Comparison of ENCODE assay signal across 18 cellular contexts in genomic region chr17:8702996-8703395, GRCh38. TPM values are rescaled to one million over a fixed set of nuclear protein-coding genes. Genes with fewer than 3 reads are reported as not detected.
DNase-seq lines count a peak whose midpoint lies in the region; ATAC-seq and TF ChIP-seq lines count a peak whose summit lies in the region.
"Had no signal": no experiment of that assay in that cellular context is flagged by ENCODE, and none has a peak within 500 bp of the region (broad histone marks: within the 10 kb centered on the region; RNA-seq: fewer than 3 reads in every experiment).

No MANE protein-coding gene starts in this region.

- peaks cover 22% of the 10 kb centered on the region for H3K27me3 Mint-ChIP-seq in activated CD8-positive, alpha-beta memory T cell treated with anti-CD3 and anti-CD28 coated beads, Interleukin-2, amount 10 ng/mL, durations not matched to agents 7 days and 5 days
- peaks cover 10% of the 10 kb centered on the region for H3K27me3 Mint-ChIP-seq in activated CD4-positive, alpha-beta T cell treated with anti-CD3 and anti-CD28 coated beads, Interleukin-2, amount 10 ng/mL, durations not matched to agents 7 days and 5 days

- no peaks in the 10 kb centered on the region for H3K4me1 Mint-ChIP-seq in activated CD8-positive, alpha-beta memory T cell treated with anti-CD3 and anti-CD28 coated beads, Interleukin-2, amount 10 ng/mL, durations not matched to agents 7 days and 5 days
- H3K4me1 Mint-ChIP-seq in activated CD4-positive, alpha-beta T cell treated with anti-CD3 and anti-CD28 coated beads, Interleukin-2, amount 10 ng/mL, durations not matched to agents 7 days and 5 days, result no peaks in the 10 kb centered on the region

- no peak overlapping the region for H2BK15ac ChIP-seq in neuronal stem cell (ENCODE audit: low read length)

- H2BK12ac ChIP-seq in neuronal stem cell (ENCODE audit: low read length), result no peak overlapping the region

- H3K4me1 ChIP-seq in neuronal stem cell (ENCODE audit: control insufficient read depth in 2 of 2, insufficient read depth in 1 of 2, low read depth in 1 of 2, low read length in 2 of 2), result peaks cover 11 to 14% of the 10 kb centered on the region in 2 donors

- no peaks in the 10 kb centered on the region for H3K36me3 ChIP-seq in neuronal stem cell (replicated peaks in 1 of 2; ENCODE audit: control insufficient read depth in 2 of 2, insufficient read depth in 2 of 2, low read length in 2 of 2)
- H3K36me3 ChIP-seq: BLaER1 had no signal

- H3K79me1 ChIP-seq in neuronal stem cell (ENCODE audit: low read depth, low read length), result no peaks in the 10 kb centered on the region

- no CpG with 5 or more reads among the region's 8 CpGs for WGBS in neuronal stem cell (ENCODE audit: extremely low coverage in 2 of 2, insufficient read length in 2 of 2, insufficient replicate concordance in 1 of 2), 2 donors

- no peak overlapping the region for H4K8ac ChIP-seq in neuronal stem cell (ENCODE audit: low read depth, low read length)

- H3K18ac ChIP-seq in neuronal stem cell (ENCODE audit: low read length), result no peak overlapping the region

- CTCF ChIA-PET in activated CD8-positive, alpha-beta memory T cell treated with anti-CD3 and anti-CD28 coated beads, Interleukin-2, amount 10 ng/mL, durations not matched to agents 7 days and 5 days (lab: Charles Lee), result no interaction called here
- CTCF ChIA-PET in activated CD4-positive, alpha-beta T cell treated with anti-CD3 and anti-CD28 coated beads, Interleukin-2, amount 10 ng/mL, durations not matched to agents 7 days and 5 days (lab: Charles Lee), result no interaction called here

- H3K27ac Mint-ChIP-seq in activated CD8-positive, alpha-beta memory T cell treated with anti-CD3 and anti-CD28 coated beads, Interleukin-2, amount 10 ng/mL, durations not matched to agents 7 days and 5 days, result no peak overlapping the region
- no peak overlapping the region for H3K27ac Mint-ChIP-seq in activated CD4-positive, alpha-beta T cell treated with anti-CD3 and anti-CD28 coated beads, Interleukin-2, amount 10 ng/mL, durations not matched to agents 7 days and 5 days
- H3K27ac Mint-ChIP-seq: CD8-positive, alpha-beta T cell; HFFc6 had no signal

- no peak overlapping the region for H2AK5ac ChIP-seq in neuronal stem cell (ENCODE audit: low read depth, low read length)

- H3K27me3 ChIP-seq in neuronal stem cell (ENCODE audit: control insufficient read depth in 3 of 3, insufficient read depth in 3 of 3, low read depth in 1 of 3, low read length in 3 of 3), result no peaks in the 10 kb centered on the region
- H3K27me3 ChIP-seq: BLaER1 had no signal

- H3K36me3 Mint-ChIP-seq in activated CD8-positive, alpha-beta memory T cell treated with anti-CD3 and anti-CD28 coated beads, Interleukin-2, amount 10 ng/mL, durations not matched to agents 7 days and 5 days, result no peaks in the 10 kb centered on the region
- H3K36me3 Mint-ChIP-seq in activated CD4-positive, alpha-beta T cell treated with anti-CD3 and anti-CD28 coated beads, Interleukin-2, amount 10 ng/mL, durations not matched to agents 7 days and 5 days (ENCODE audit: low read depth), result no peaks in the 10 kb centered on the region
- H3K36me3 Mint-ChIP-seq: CD8-positive, alpha-beta T cell had no signal

- DNase-seq in activated CD8-positive, alpha-beta memory T cell treated with anti-CD3 and anti-CD28 coated beads, Interleukin-2, amount 50 U/mL, for 48 hours, result peak; percentile 30
- DNase-seq in activated CD8-positive, alpha-beta memory T cell treated with anti-CD3 and anti-CD28 coated beads, Interleukin-2, amount 10 ng/mL, durations not matched to agents 7 days and 5 days, result no peak
- DNase-seq in coronary artery (ENCODE audit: low spot score) (peak; percentile 56), neuronal stem cell (ENCODE audit: low spot score) (no peak), retina (no peak), superior temporal gyrus (ENCODE audit: extremely low spot score) (no peak)
- DNase-seq in activated CD4-positive, alpha-beta T cell treated with anti-CD3 and anti-CD28 coated beads, Interleukin-2, amount 10 ng/mL, durations not matched to agents 7 days and 5 days, result no peak
- DNase-seq: 8988T; CD8-positive, alpha-beta T cell; COR-L47; GM23248; HCEC 1CT; HFFc6; IMR-90 had no signal

- peak overlapping the region; percentile 5 for H3K9ac ChIP-seq in neuronal stem cell (ENCODE audit: low read depth, low read length, poor library complexity)
- H3K9ac ChIP-seq: BLaER1, GM23248 had no signal

- peaks cover 6 to 16% of the 10 kb centered on the region in 2 donors for H3K9me3 ChIP-seq in neuronal stem cell (replicated peaks in 1 of 2; ENCODE audit: control insufficient read depth in 2 of 2, insufficient read depth in 1 of 2, low read depth in 1 of 2, low read length in 2 of 2)

- no peak overlapping the region for H3K14ac ChIP-seq in neuronal stem cell (ENCODE audit: low read length)

- no peak overlapping the region for H3K4me3 ChIP-seq in coronary artery
- peak overlapping the region in 1 of 2 donors; percentile 33 for H3K4me3 ChIP-seq in neuronal stem cell (ENCODE audit: low read length in 2 of 2)
- H3K4me3 ChIP-seq: BLaER1, GM23248 had no signal

- no peak overlapping the region for H3K23ac ChIP-seq in neuronal stem cell (ENCODE audit: low read depth, low read length, poor library complexity)

- TF ChIP-seq CTCF in coronary artery (IDR thresholded peaks at IDR 0.05), result no peak

- H3K4me2 ChIP-seq in neuronal stem cell (ENCODE audit: insufficient read depth, low read length, poor library complexity, severe bottlenecking), result no peak overlapping the region

- no peak overlapping the region for H2AFZ ChIP-seq in neuronal stem cell (ENCODE audit: low read length)
- H2AFZ ChIP-seq: GM23248 had no signal

- H3K27ac ChIP-seq in coronary artery, result peak overlapping the region in 1 of 2 donors; percentile 6
- H3K27ac ChIP-seq in neuronal stem cell (replicated peaks; ENCODE audit: low read length), result no peak overlapping the region
- H3K27ac ChIP-seq: BLaER1, GM23248 had no signal

- H3K9me3 Mint-ChIP-seq in activated CD8-positive, alpha-beta memory T cell treated with anti-CD3 and anti-CD28 coated beads, Interleukin-2, amount 10 ng/mL, durations not matched to agents 7 days and 5 days (ENCODE audit: low read depth), result no peaks in the 10 kb centered on the region
- H3K9me3 Mint-ChIP-seq in activated CD4-positive, alpha-beta T cell treated with anti-CD3 and anti-CD28 coated beads, Interleukin-2, amount 10 ng/mL, durations not matched to agents 7 days and 5 days, result no peaks in the 10 kb centered on the region
- H3K9me3 Mint-ChIP-seq: CD8-positive, alpha-beta T cell; HFFc6 had no signal

- no peak overlapping the region for H3K4ac ChIP-seq in neuronal stem cell (ENCODE audit: low read length)

- no peak overlapping the region for H2BK5ac ChIP-seq in neuronal stem cell (ENCODE audit: low read length)

- H4K91ac ChIP-seq in neuronal stem cell (ENCODE audit: low read depth, low read length, poor library complexity), result no peak overlapping the region

- POLR2A ChIA-PET in activated CD4-positive, alpha-beta T cell treated with anti-CD3 and anti-CD28 coated beads, Interleukin-2, amount 10 ng/mL, durations not matched to agents 7 days and 5 days (lab: Charles Lee), result no interaction called here

- no peak overlapping the region for H2BK120ac ChIP-seq in neuronal stem cell (ENCODE audit: low read depth, low read length)

- no peak overlapping the region for H3K4me3 Mint-ChIP-seq in activated CD8-positive, alpha-beta memory T cell treated with anti-CD3 and anti-CD28 coated beads, Interleukin-2, amount 10 ng/mL, durations not matched to agents 7 days and 5 days
- no peak overlapping the region for H3K4me3 Mint-ChIP-seq in activated CD4-positive, alpha-beta T cell treated with anti-CD3 and anti-CD28 coated beads, Interleukin-2, amount 10 ng/mL, durations not matched to agents 7 days and 5 days
- H3K4me3 Mint-ChIP-seq: CD8-positive, alpha-beta T cell; HFFc6 had no signal

- no peak for ATAC-seq in activated CD8-positive, alpha-beta memory T cell treated with anti-CD3 and anti-CD28 coated beads, Interleukin-2, amount 10 ng/mL, durations not matched to agents 7 days and 5 days
- ATAC-seq: CD8-positive, alpha-beta T cell had no signal

RNA-seq across cellular contexts. Expression of gene CCDC42, which starts 41.6 kb away (rescaled TPM):
- 1 to 10 TPM in 1 of 2 experiments, under 1 TPM in 1; 0.42 to 1.1 TPM for total RNA-seq in activated CD8-positive, alpha-beta memory T cell treated with anti-CD3 and anti-CD28 coated beads, Interleukin-2, amount 10 ng/mL, durations not matched to agents 7 days and 5 days
- polyA plus RNA-seq in neuronal stem cell (2013, experiment 1 of 2), result not detected
- 0.03 TPM for polyA plus RNA-seq in neuronal stem cell (2013, experiment 2 of 2)
- total RNA-seq in activated CD4-positive, alpha-beta T cell treated with anti-CD3 and anti-CD28 coated beads, Interleukin-2, amount 10 ng/mL, durations not matched to agents 7 days and 5 days, result under 1 TPM in 1 of 2 experiments, not detected in 1; 0.25 TPM
- total RNA-seq: A673, GM23248, HFFc6, IMR-90 had no signal
- polyA plus RNA-seq: AG04450, GM23248, IMR-90 had no signal

RNA-seq across cellular contexts. Expression of gene SPDYE4, which starts 55.4 kb away (rescaled TPM):
- total RNA-seq in activated CD8-positive, alpha-beta memory T cell treated with anti-CD3 and anti-CD28 coated beads, Interleukin-2, amount 10 ng/mL, durations not matched to agents 7 days and 5 days, result not detected
- not detected for polyA plus RNA-seq in neuronal stem cell (2013, experiment 1 of 2)
- polyA plus RNA-seq in neuronal stem cell (2013, experiment 2 of 2), result not detected
- total RNA-seq in activated CD4-positive, alpha-beta T cell treated with anti-CD3 and anti-CD28 coated beads, Interleukin-2, amount 10 ng/mL, durations not matched to agents 7 days and 5 days, result not detected
- total RNA-seq: A673; CD8-positive, alpha-beta T cell; GM23248; H4; HFFc6; IMR-90 had no signal
- polyA plus RNA-seq: AG04450, GM23248, IMR-90 had no signal

Comparison
In these comparisons a context has a peak if more than half of its experiments do, and no peak if none do; other contexts are left out.
1. DNase-seq: peak in activated CD8-positive, alpha-beta memory T cell treated with anti-CD3 and anti-CD28 coated beads, Interleukin-2, amount 50 U/mL, for 48 hours (single experiment) and coronary artery (single experiment); none in activated CD8-positive, alpha-beta memory T cell treated with anti-CD3 and anti-CD28 coated beads, Interleukin-2, amount 10 ng/mL, durations not matched to agents 7 days and 5 days (single experiment), neuronal stem cell (single experiment), activated CD4-positive, alpha-beta T cell treated with anti-CD3 and anti-CD28 coated beads, Interleukin-2, amount 10 ng/mL, durations not matched to agents 7 days and 5 days (single experiment), retina (single experiment) and superior temporal gyrus (single experiment).